Comparison of ENCODE assay signal across 20 cellular contexts in the genomic region with DNA sequence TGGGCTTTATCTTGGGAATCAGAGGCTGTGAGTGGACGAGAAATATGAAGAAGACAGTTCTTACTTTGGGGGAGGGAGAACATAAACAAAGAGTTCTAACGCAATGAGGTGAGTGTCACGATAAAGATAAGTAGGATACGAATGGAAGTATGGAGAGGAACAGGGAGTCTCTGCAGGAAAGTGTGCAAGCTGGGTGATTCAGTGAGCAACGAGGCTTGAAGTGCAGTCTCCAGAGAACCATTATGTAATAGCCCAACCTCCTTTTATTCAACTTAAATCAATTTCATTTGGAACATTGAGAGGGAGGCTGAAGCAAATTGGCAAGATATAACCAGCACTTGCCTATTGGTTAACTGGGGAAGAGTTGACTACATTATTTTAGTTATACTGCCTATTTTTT.
DNase-seq lines count a peak whose midpoint lies in the region; ATAC-seq and TF ChIP-seq lines count a peak whose summit lies in the region.
"Had no signal": no experiment of that assay in that cellular context is flagged by ENCODE, and none has a peak within 500 bp of the region (broad histone marks: within the 10 kb centered on the region; RNA-seq: fewer than 3 reads in every experiment).

No MANE protein-coding gene starts in this region.

- intact Hi-C loops in mammary epithelial cell (cut with micrococcal nuclease) (no loop called here), breast epithelium (cut with DNase I; ENCODE audit: low total_unique reads) (no loop called here)

- H3K36me3 ChIP-seq in mammary epithelial cell (ENCODE audit: insufficient read depth, low read length) (no peaks in the 10 kb centered on the region), breast epithelium (no peaks in the 10 kb centered on the region)
- H3K36me3 ChIP-seq: BLaER1, HAP-1 had no signal

- no peak for TF ChIP-seq POLR2A in breast epithelium (IDR thresholded peaks at IDR 0.05)

- DNase-seq in NCI-H1436 treated with DMSO at 0.1 percent for 48 hours (lab: John Stamatoyannopoulos, UW): peak; percentile 29
- DNase-seq in NCI-H1436 (lab: John Stamatoyannopoulos, UW): no peak
- no peak for DNase-seq in mammary epithelial cell
- DNase-seq in breast epithelium (ENCODE audit: low spot score in 2 of 2): no peak
- peak; percentile 35 for DNase-seq in putamen (ENCODE audit: low spot score)
- no peak for DNase-seq in GM10266 (ENCODE audit: extremely low spot score)
- DNase-seq in NCI-H1417 (lab: John Stamatoyannopoulos, UW): no peak
- DNase-seq: Caco-2; CD4-positive, CD25-positive, alpha-beta regulatory T cell; CD8-positive, alpha-beta T cell; DMS153; DND-41; GM23248; HFFc6 had no signal

- no TSS peak for BruUV-seq in mammary epithelial cell (replicated peaks; lab: Mats Ljungman, UMichigan)

- H3K4me3 ChIP-seq in mammary epithelial cell (replicated peaks in 1 of 3; ENCODE audit: insufficient read depth in 1 of 3, low read depth in 2 of 3, low read length in 3 of 3) (no peak overlapping the region), breast epithelium (no peak overlapping the region)
- H3K4me3 ChIP-seq: BLaER1, GM12878, GM23248, HAP-1 had no signal

- H3K9me3 ChIP-seq in mammary epithelial cell (replicated peaks; ENCODE audit: insufficient read depth, low read length) (no peaks in the 10 kb centered on the region), breast epithelium (no peaks in the 10 kb centered on the region)
- H3K9me3 ChIP-seq: BLaER1, Caco-2, HAP-1 had no signal

- H2AFZ ChIP-seq in mammary epithelial cell (ENCODE audit: low read depth, low read length): peak overlapping the region; percentile 60
- H2AFZ ChIP-seq: GM23248 had no signal

- CTCF ChIA-PET in mammary epithelial cell (lab: Charles Lee; ENCODE audit: low non-redundant PET): no interaction called here

- no peak for TF ChIP-seq CTCF in mammary epithelial cell (conservative IDR thresholded peaks at IDR 0.05 in 1 of 2, IDR thresholded peaks at IDR 0.05 in 1 of 2; ENCODE audit: extremely low read depth in 1 of 2, insufficient read depth in 1 of 2, low read depth in 1 of 2, low read length in 2 of 2)
- no peak for TF ChIP-seq CTCF in breast epithelium (IDR thresholded peaks at IDR 0.05)
- TF ChIP-seq CTCF in GM10266 (IDR thresholded peaks at IDR 0.05; ENCODE audit: control insufficient read depth, insufficient read depth, low read depth, missing control alignments): no peak

- no peaks in the 10 kb centered on the region for H3K27me3 ChIP-seq in mammary epithelial cell (ENCODE audit: insufficient read depth, low read length)
- H3K27me3 ChIP-seq in breast epithelium: no peaks in the 10 kb centered on the region
- H3K27me3 ChIP-seq: BLaER1 had no signal

- H3K27ac ChIP-seq in mammary epithelial cell (ENCODE audit: insufficient read depth, low read depth, low read length): no peak overlapping the region
- no peak overlapping the region for H3K27ac ChIP-seq in breast epithelium
- H3K27ac ChIP-seq: 22Rv1, BLaER1, C4-2B, GM23248 had no signal

- H4K20me1 ChIP-seq in mammary epithelial cell (ENCODE audit: insufficient read depth, low read length): no peaks in the 10 kb centered on the region
- H4K20me1 ChIP-seq: BLaER1 had no signal

- H3K4me2 ChIP-seq in mammary epithelial cell (ENCODE audit: insufficient read depth, low read depth, low read length): no peak overlapping the region
- H3K4me2 ChIP-seq: BLaER1 had no signal

- no peak for ATAC-seq in HG03135 (IDR thresholded peaks at IDR 0.05; ENCODE audit: unreplicated experiment)
- ATAC-seq: CD8-positive, alpha-beta T cell; GM12878 had no signal

- H3K4me1 ChIP-seq in mammary epithelial cell (ENCODE audit: insufficient read depth, low read length) (peaks cover 18% of the 10 kb centered on the region), breast epithelium (no peaks in the 10 kb centered on the region)
- H3K4me1 ChIP-seq: BLaER1, Caco-2, HAP-1 had no signal

- 26% methylated on average over 5 of the region's 5 CpGs for WGBS in mammary epithelial cell (ENCODE audit: low coverage, missing lambda C conversion rate)

- H3K9ac ChIP-seq in mammary epithelial cell (ENCODE audit: insufficient read depth, low read length): no peak overlapping the region
- H3K9ac ChIP-seq: BLaER1, GM23248 had no signal

- no peaks in the 10 kb centered on the region for H3K79me2 ChIP-seq in mammary epithelial cell (ENCODE audit: insufficient read depth, low read length)

- in situ Hi-C loops in mammary epithelial cell (cut with MboI; ENCODE audit: low sequenced_read_pairs in 2 of 2): no loop called here

- dilution Hi-C loops in mammary epithelial cell (cut with HindIII; ENCODE audit: low sequenced_read_pairs): no loop called here

Comparison
In these comparisons a context has a peak if more than half of its experiments do, and no peak if none do; other contexts are left out.
1. DNase-seq: peak in NCI-H1436 treated with DMSO at 0.1 percent for 48 hours (single experiment) and putamen (single experiment); none in NCI-H1436 (single experiment), mammary epithelial cell (single experiment), breast epithelium (0 of 2), GM10266 (single experiment) and NCI-H1417 (0 of 3).